ENCODE assay signal across 14 cellular contexts in genomic region chr1:944341-945325, GRCh38. TPM values are rescaled to one million over a fixed set of nuclear protein-coding genes. Genes with fewer than 3 reads are reported as not detected.
DNase-seq lines count a peak whose midpoint lies in the region; TF ChIP-seq lines count a peak whose summit lies in the region.
"Had no signal": no experiment of that assay in that cellular context is flagged by ENCODE, and none has a peak within 500 bp of the region (broad histone marks: within the 10 kb centered on the region; RNA-seq: fewer than 3 reads in every experiment).

No MANE protein-coding gene starts in this region.

- no peak for TF ChIP-seq RAD21 in SK-N-SH (IDR thresholded peaks at IDR 0.05; ENCODE audit: low read length)

- H3K36me3 ChIP-seq in HEK293 (ENCODE audit: control insufficient read depth in 2 of 2, insufficient read depth in 1 of 2, low read length in 2 of 2) (peaks cover 0 to 67% of the 10 kb centered on the region in 2 experiments; a peak in 1 of 3 replicates), SK-N-SH (replicated peaks in 1 of 2; ENCODE audit: control insufficient read depth in 1 of 2, insufficient read depth in 2 of 2, low read length in 1 of 2) (peaks cover 0 to 47% of the 10 kb centered on the region in 2 experiments)
- H3K36me3 ChIP-seq in CD8-positive, alpha-beta memory T cell (ENCODE audit: insufficient read depth, low read length): peaks cover 6% of the 10 kb centered on the region

- TF ChIP-seq CTCF in HEK293 (tag by site-specific recombination; IDR thresholded peaks at IDR 0.05) (no peak), SK-N-SH (IDR thresholded peaks at IDR 0.05) (no peak), fibroblast of villous mesenchyme (IDR thresholded peaks at IDR 0.05; ENCODE audit: insufficient read depth, low read depth, low read length) (no peak)

- no peak overlapping the region for H3K4me2 ChIP-seq in SK-N-SH

- H3K9me2 ChIP-seq in SK-N-SH: no peaks in the 10 kb centered on the region

- H3K79me2 ChIP-seq in SK-N-SH (ENCODE audit: insufficient read depth): no peaks in the 10 kb centered on the region

- peaks cover 2 to 44% (median 4%) of the 10 kb centered on the region in 3 donors for H3K36me3 Mint-ChIP-seq in CD8-positive, alpha-beta memory T cell

- peaks cover 0 to 27% (median 8%) of the 10 kb centered on the region in 3 donors for H3K4me1 Mint-ChIP-seq in CD8-positive, alpha-beta memory T cell

- peaks cover 16% of the 10 kb centered on the region for H3F3A ChIP-seq in SK-N-SH (replicated peaks; ENCODE audit: insufficient read depth)

- H3K27ac Mint-ChIP-seq in CD8-positive, alpha-beta memory T cell: no peak overlapping the region

- no peaks in the 10 kb centered on the region for H3K27me3 ChIP-seq in SK-N-SH (ENCODE audit: insufficient read depth)
- H3K27me3 ChIP-seq in CD8-positive, alpha-beta memory T cell (ENCODE audit: insufficient read depth, low read length, poor library complexity, severe bottlenecking): peaks cover 21% of the 10 kb centered on the region

- 72% methylated on average over 14 of the region's 28 CpGs for WGBS in SK-N-SH (ENCODE audit: low lambda C conversion rate)

- CTCF ChIA-PET in HEK293 (lab: Yijun Ruan, JAX) (interaction anchor here (1.2 kb wide), 1 partner anchor 8 kb away, joined by 4 read pairs; no protein-coding TSS in a partner anchor), SK-N-SH (lab: Yijun Ruan, JAX) (interaction anchor here (0.6 to 8.9 kb wide), 6 partner anchors 14 to 57 kb away, joined by 3 to 125 read pairs (median 4); no protein-coding TSS in a partner anchor)
- CTCF ChIA-PET in CD8-positive, alpha-beta memory T cell (lab: Charles Lee): no interaction called here

- H3K9ac ChIP-seq in SK-N-SH: no peak overlapping the region

- peaks cover 28% of the 10 kb centered on the region for H3K4me1 ChIP-seq in HEK293 (ENCODE audit: control insufficient read depth, insufficient read depth, low read length)
- peaks cover 0 to 53% of the 10 kb centered on the region in 2 experiments; a peak in 1 of 4 replicates for H3K4me1 ChIP-seq in SK-N-SH (ENCODE audit: control insufficient read depth in 1 of 2, insufficient read depth in 2 of 2, low read depth in 1 of 2, low read length in 1 of 2)
- H3K4me1 ChIP-seq in CD8-positive, alpha-beta memory T cell (ENCODE audit: insufficient read depth, low read length): peaks cover 13% of the 10 kb centered on the region

- no peaks in the 10 kb centered on the region for H3K9me3 Mint-ChIP-seq in CD8-positive, alpha-beta memory T cell

- no peak overlapping the region for H2AFZ ChIP-seq in SK-N-SH (ENCODE audit: low read depth)

- H3K4me3 Mint-ChIP-seq in CD8-positive, alpha-beta memory T cell: peak overlapping the region in 1 of 7 donors; percentile 80

- POLR2A ChIA-PET in HEK293 (lab: Yijun Ruan, JAX) (interaction anchor here (1.0 to 9.4 kb wide), 10 partner anchors 8 to 144 kb away, joined by 4 to 111 read pairs (median 8); partner anchors contain the start of gene PLEKHN1), SK-N-SH (lab: Yijun Ruan, JAX) (interaction anchor here (3.2 kb wide), 1 partner anchor 39 kb away, joined by 13 read pairs; no protein-coding TSS in a partner anchor)
- POLR2A ChIA-PET in CD8-positive, alpha-beta memory T cell (lab: Charles Lee): no interaction called here

- H3K27me3 Mint-ChIP-seq in CD8-positive, alpha-beta memory T cell: peaks cover 11 to 26% of the 10 kb centered on the region in 2 donors

- peak; percentile 85 for DNase-seq in SK-N-SH
- DNase-seq in fibroblast of villous mesenchyme (ENCODE audit: low read depth): peak; percentile 85
- DNase-seq in skeletal muscle cell (ENCODE audit: low read depth): peak; percentile 43
- DNase-seq in CD8-positive, alpha-beta memory T cell: no peak
- no peak for DNase-seq in occipital lobe (lab: John Stamatoyannopoulos, UW)
- DNase-seq in DMS79 treated with DMSO at 0.1 percent for 48 hours (lab: John Stamatoyannopoulos, UW): no peak
- no peak for DNase-seq in activated CD4-positive, alpha-beta T cell treated with anti-CD3 and anti-CD28 coated beads for 1 hour
- DNase-seq: activated CD4-positive, alpha-beta T cell treated with anti-CD3 and anti-CD28 coated beads for 4 hours; activated naive CD4-positive, alpha-beta T cell treated with Interleukin-2 at 50 U/mL for 16 hours; effector memory CD4-positive, alpha-beta T cell; GOT3; NCI-H1417 treated with DMSO at 0.1 percent for 48 hours; nucleus accumbens had no signal

- no peaks in the 10 kb centered on the region for H4K20me1 ChIP-seq in SK-N-SH (ENCODE audit: insufficient read depth)

- H3K9me3 ChIP-seq in HEK293 (ENCODE audit: control insufficient read depth, insufficient read depth, low read depth, low read length): no peaks in the 10 kb centered on the region
- no peaks in the 10 kb centered on the region for H3K9me3 ChIP-seq in SK-N-SH
- no peaks in the 10 kb centered on the region for H3K9me3 ChIP-seq in CD8-positive, alpha-beta memory T cell (ENCODE audit: low read length)

- H3K27ac ChIP-seq in HEK293 (ENCODE audit: extremely low read depth, low read depth, low read length): peak overlapping the region; percentile 98
- H3K27ac ChIP-seq in SK-N-SH (ENCODE audit: low read depth in 2 of 2, low read length in 1 of 2): peak overlapping the region in 1 of 2 experiments; percentile 86; a peak in 2 of 4 replicates
- no peak overlapping the region for H3K27ac ChIP-seq in CD8-positive, alpha-beta memory T cell (ENCODE audit: low read depth, low read length)

- TF ChIP-seq EP300 in SK-N-SH (IDR thresholded peaks at IDR 0.05; ENCODE audit: borderline replicate concordance in 1 of 2, low read depth in 1 of 2, low read length in 1 of 2): peak in 1 of 2 experiments; percentile 85; a peak in 2 of 4 replicates

- H3K4me3 ChIP-seq in HEK293 (ENCODE audit: low read depth, low read length) (no peak overlapping the region), SK-N-SH (ENCODE audit: low read depth in 2 of 2, low read length in 1 of 2) (no peak overlapping the region), fibroblast of villous mesenchyme (ENCODE audit: low read depth, low read length) (no peak overlapping the region), skeletal muscle cell (ENCODE audit: low read depth, low read length) (no peak overlapping the region)
- H3K4me3 ChIP-seq in CD8-positive, alpha-beta memory T cell (ENCODE audit: low read length): no peak overlapping the region

TF ChIP-seq in HEK293, 187 proteins besides CTCF, POLR2A, EP300 and RAD21 (continues in another document):
- TF ChIP-seq KLF8 (tag by site-specific recombination; IDR thresholded peaks at IDR 0.05) (peak; percentile 81), ZBTB21 (tag by site-specific recombination; IDR thresholded peaks at IDR 0.05) (peak; percentile 55; the same call in 1 of the 2 replicates), ZNF19 (tag by site-specific recombination; IDR thresholded peaks at IDR 0.05; ENCODE audit: low read depth) (no peak), ZXDB (tag by site-specific recombination; IDR thresholded peaks at IDR 0.05) (peak; percentile 51; the same call in 1 of the 2 replicates), ZIC2 (tag by site-specific recombination; IDR thresholded peaks at IDR 0.05) (peak; percentile 94)

TF ChIP-seq in SK-N-SH, 30 proteins besides CTCF, POLR2A, EP300 and RAD21 (continues in another document):
- TF ChIP-seq, protein P1, sequence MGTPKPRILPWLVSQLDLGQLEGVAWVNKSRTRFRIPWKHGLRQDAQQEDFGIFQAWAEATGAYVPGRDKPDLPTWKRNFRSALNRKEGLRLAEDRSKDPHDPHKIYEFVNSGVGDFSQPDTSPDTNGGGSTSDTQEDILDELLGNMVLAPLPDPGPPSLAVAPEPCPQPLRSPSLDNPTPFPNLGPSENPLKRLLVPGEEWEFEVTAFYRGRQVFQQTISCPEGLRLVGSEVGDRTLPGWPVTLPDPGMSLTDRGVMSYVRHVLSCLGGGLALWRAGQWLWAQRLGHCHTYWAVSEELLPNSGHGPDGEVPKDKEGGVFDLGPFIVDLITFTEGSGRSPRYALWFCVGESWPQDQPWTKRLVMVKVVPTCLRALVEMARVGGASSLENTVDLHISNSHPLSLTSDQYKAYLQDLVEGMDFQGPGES (IDR thresholded peaks at IDR 0.05; ENCODE audit: low read depth, low read length): no peak
- TF ChIP-seq TCF12 (IDR thresholded peaks at IDR 0.05) (0 out of 2 replicates have a peak, but pooled peaks have one; percentile 25), TEAD4 (IDR thresholded peaks at IDR 0.05; ENCODE audit: borderline replicate concordance, insufficient read depth) (no peak), YY1 (IDR thresholded peaks at IDR 0.05; ENCODE audit: low read depth) (no peak), RFX5 (IDR thresholded peaks at IDR 0.05; ENCODE audit: low read length) (no peak)

RNA-seq across cellular contexts. Expression of gene NOC2L, which starts 14.4 kb away (rescaled TPM):
- polyA plus RNA-seq in SK-N-SH (2012; rRNA removed): 114 and 124 TPM in 2 replicates
- polyA plus RNA-seq in SK-N-SH (2012; cell fraction: cytosol; rRNA removed): 77.5 and 83.1 TPM in 2 replicates
- 214 and 215 TPM in 2 replicates for polyA plus RNA-seq in SK-N-SH (2012; cell fraction: nucleus; rRNA removed)
- total RNA-seq in fibroblast of villous mesenchyme (66.7 and 76.9 TPM in 2 replicates), occipital lobe (52.7 TPM)
- 100 to 1,000 TPM; 175 to 187 TPM for total RNA-seq in CD8-positive, alpha-beta memory T cell
- polyA plus RNA-seq in CD8-positive, alpha-beta memory T cell: 72.3 TPM

RNA-seq across cellular contexts. Expression of gene KLHL17, which starts 15.8 kb away (rescaled TPM):
- 27.3 and 28.1 TPM in 2 replicates for polyA plus RNA-seq in SK-N-SH (2012; rRNA removed)
- 3.6 and 5.7 TPM in 2 replicates for polyA plus RNA-seq in SK-N-SH (2012; cell fraction: cytosol; rRNA removed)
- polyA plus RNA-seq in SK-N-SH (2012; cell fraction: nucleus; rRNA removed): 220 and 295 TPM in 2 replicates
- total RNA-seq in fibroblast of villous mesenchyme (6.0 and 9.3 TPM in 2 replicates), occipital lobe (6.1 TPM)
- 10 to 100 TPM; 27.6 to 28.6 TPM for total RNA-seq in CD8-positive, alpha-beta memory T cell
- 1.4 TPM for polyA plus RNA-seq in CD8-positive, alpha-beta memory T cell

RNA-seq across cellular contexts. Expression of gene SAMD11, which starts 20.9 kb away (rescaled TPM):
- 2.1 and 3.7 TPM in 2 replicates for polyA plus RNA-seq in SK-N-SH (2012; rRNA removed)
- 1.8 and 2.7 TPM in 2 replicates for polyA plus RNA-seq in SK-N-SH (2012; cell fraction: cytosol; rRNA removed)
- 16.3 and 25.0 TPM in 2 replicates for polyA plus RNA-seq in SK-N-SH (2012; cell fraction: nucleus; rRNA removed)
- 2.2 and 7.7 TPM in 2 replicates for total RNA-seq in fibroblast of villous mesenchyme
- not detected for total RNA-seq in CD8-positive, alpha-beta memory T cell
- 0.20 TPM for polyA plus RNA-seq in CD8-positive, alpha-beta memory T cell
- 0.16 TPM for total RNA-seq in occipital lobe

RNA-seq across cellular contexts. Expression of gene PLEKHN1, which starts 21.6 kb away (rescaled TPM):
- not detected in 2 replicates for polyA plus RNA-seq in SK-N-SH (2012; rRNA removed)
- not detected in 2 replicates for polyA plus RNA-seq in SK-N-SH (2012; cell fraction: cytosol; rRNA removed)
- polyA plus RNA-seq in SK-N-SH (2012; cell fraction: nucleus; rRNA removed): 0.13 and 0.25 TPM in 2 replicates
- total RNA-seq in fibroblast of villous mesenchyme (1.7 and 1.9 TPM in 2 replicates), occipital lobe (not detected)
- 1 to 10 TPM; 2.7 to 3.5 TPM for total RNA-seq in CD8-positive, alpha-beta memory T cell
- polyA plus RNA-seq in CD8-positive, alpha-beta memory T cell: 0.49 TPM

RNA-seq across cellular contexts. Expression of gene PERM1, which starts 37.3 kb away (rescaled TPM):
- 0.18 and 0.25 TPM in 2 replicates for polyA plus RNA-seq in SK-N-SH (2012; rRNA removed)
- 0.13 and 0.18 TPM in 2 replicates for polyA plus RNA-seq in SK-N-SH (2012; cell fraction: cytosol; rRNA removed)
- 0.73 and 1.4 TPM in 2 replicates for polyA plus RNA-seq in SK-N-SH (2012; cell fraction: nucleus; rRNA removed)
- under 0.01 and 0.43 TPM in 2 replicates for total RNA-seq in fibroblast of villous mesenchyme
- total RNA-seq in CD8-positive, alpha-beta memory T cell: not detected
- not detected for polyA plus RNA-seq in CD8-positive, alpha-beta memory T cell
- total RNA-seq in occipital lobe: 0.47 TPM

Comparison
In these comparisons a context has a peak if more than half of its experiments do, and no peak if none do; other contexts are left out.
1. DNase-seq: peak in SK-N-SH (single experiment), fibroblast of villous mesenchyme (single experiment) and skeletal muscle cell (single experiment); none in CD8-positive, alpha-beta memory T cell (0 of 5), occipital lobe (single experiment), DMS79 treated with DMSO at 0.1 percent for 48 hours (single experiment) and activated CD4-positive, alpha-beta T cell treated with anti-CD3 and anti-CD28 coated beads for 1 hour (single experiment).
2. Of the 4 proteins assayed by ChIP-seq in both HEK293 and SK-N-SH: peak only in HEK293: none; only in SK-N-SH: PBX3; in both: none; in neither: 3.